Comparison of ENCODE assay signal across 20 cellular contexts in the genomic region with DNA sequence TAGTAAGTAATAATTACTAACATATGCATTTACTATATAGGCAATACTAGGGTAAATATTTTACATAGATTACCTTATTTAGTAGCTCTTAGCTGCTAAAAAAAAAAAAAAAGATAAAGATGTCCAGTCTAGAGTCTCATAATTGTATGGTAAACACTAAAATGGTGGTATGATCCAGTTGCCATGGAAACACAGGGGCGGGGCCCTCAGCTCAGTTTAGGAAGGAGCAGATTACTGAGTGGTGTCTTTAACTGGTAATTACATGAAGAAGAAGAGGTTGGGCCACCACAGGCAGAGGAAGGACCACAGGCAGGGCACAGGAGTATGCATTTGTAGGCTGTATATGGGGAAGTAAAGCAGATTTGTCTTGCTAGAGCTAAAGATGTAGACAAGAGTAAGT.
"Had no signal": no experiment of that assay in that cellular context is flagged by ENCODE, and none has a peak within 500 bp of the region (broad histone marks: within the 10 kb centered on the region; RNA-seq: fewer than 3 reads in every experiment).

No MANE protein-coding gene starts in this region.

- ATAC-seq: activated CD4-positive, alpha-beta T cell treated with anti-CD3 and anti-CD28 coated beads for 36 hours; activated naive CD4-positive, alpha-beta T cell treated with anti-CD3 and anti-CD28 coated beads, Interleukin-2, amount 50 U/mL, for 72 hours; esophagus mucosa; gastrocnemius medialis; heart left ventricle; left lung; WTC11 had no signal

- H3K4me3 ChIP-seq: adrenal gland, breast epithelium, gastrocnemius medialis, heart left ventricle, left lung, tibial nerve had no signal

- H3K4me1 ChIP-seq: adrenal gland, breast epithelium, gastrocnemius medialis, heart left ventricle, left lung had no signal

- H3K36me3 ChIP-seq: adrenal gland, breast epithelium, gastrocnemius medialis, heart left ventricle, left lung had no signal

- H3K9me3 ChIP-seq: adrenal gland, breast epithelium, gastrocnemius medialis, heart left ventricle, left lung, tibial nerve had no signal

- H3K27me3 ChIP-seq: adrenal gland, breast epithelium, gastrocnemius medialis, heart left ventricle, left lung, tibial nerve had no signal

- FAIRE-seq: astrocyte, urothelium cell line had no signal

- DNase-seq: activated CD4-positive, alpha-beta T cell treated with anti-CD3 and anti-CD28 coated beads for 36 hours; activated CD4-positive, alpha-beta T cell treated with anti-CD3 and anti-CD28 coated beads, Interleukin-2, amount 50 U/mL, for 48 hours; activated gamma-delta T cell treated with Interleukin-2 at 50 U/mL for 16 hours; adrenal gland; cerebellar nuclear complex; effector CD4-positive, alpha-beta T cell; gastrocnemius medialis; heart left ventricle; left lung; mammary epithelial cell; occipital lobe; stimulated activated CD8-positive, alpha-beta memory T cell treated with anti-CD3 and anti-CD28 coated beads, Interleukin-4, amount 100 ng/mL, for 48 hours; stimulated activated naive CD4-positive, alpha-beta T cell had no signal

- H3K27ac ChIP-seq: adrenal gland, breast epithelium, gastrocnemius medialis, heart left ventricle, left lung had no signal
